In genomic region chr3:164498917-164499316, GRCh38 we compare ENCODE assay signal across 1 cellular context.
TF ChIP-seq lines count a peak whose summit lies in the region.

No MANE protein-coding gene starts in this region.

TF ChIP-seq in HepG2, 621 proteins besides CTCF, POLR2A, EP300 and RAD21 (continued from another document and continues in another):
- TF ChIP-seq, protein P1, sequence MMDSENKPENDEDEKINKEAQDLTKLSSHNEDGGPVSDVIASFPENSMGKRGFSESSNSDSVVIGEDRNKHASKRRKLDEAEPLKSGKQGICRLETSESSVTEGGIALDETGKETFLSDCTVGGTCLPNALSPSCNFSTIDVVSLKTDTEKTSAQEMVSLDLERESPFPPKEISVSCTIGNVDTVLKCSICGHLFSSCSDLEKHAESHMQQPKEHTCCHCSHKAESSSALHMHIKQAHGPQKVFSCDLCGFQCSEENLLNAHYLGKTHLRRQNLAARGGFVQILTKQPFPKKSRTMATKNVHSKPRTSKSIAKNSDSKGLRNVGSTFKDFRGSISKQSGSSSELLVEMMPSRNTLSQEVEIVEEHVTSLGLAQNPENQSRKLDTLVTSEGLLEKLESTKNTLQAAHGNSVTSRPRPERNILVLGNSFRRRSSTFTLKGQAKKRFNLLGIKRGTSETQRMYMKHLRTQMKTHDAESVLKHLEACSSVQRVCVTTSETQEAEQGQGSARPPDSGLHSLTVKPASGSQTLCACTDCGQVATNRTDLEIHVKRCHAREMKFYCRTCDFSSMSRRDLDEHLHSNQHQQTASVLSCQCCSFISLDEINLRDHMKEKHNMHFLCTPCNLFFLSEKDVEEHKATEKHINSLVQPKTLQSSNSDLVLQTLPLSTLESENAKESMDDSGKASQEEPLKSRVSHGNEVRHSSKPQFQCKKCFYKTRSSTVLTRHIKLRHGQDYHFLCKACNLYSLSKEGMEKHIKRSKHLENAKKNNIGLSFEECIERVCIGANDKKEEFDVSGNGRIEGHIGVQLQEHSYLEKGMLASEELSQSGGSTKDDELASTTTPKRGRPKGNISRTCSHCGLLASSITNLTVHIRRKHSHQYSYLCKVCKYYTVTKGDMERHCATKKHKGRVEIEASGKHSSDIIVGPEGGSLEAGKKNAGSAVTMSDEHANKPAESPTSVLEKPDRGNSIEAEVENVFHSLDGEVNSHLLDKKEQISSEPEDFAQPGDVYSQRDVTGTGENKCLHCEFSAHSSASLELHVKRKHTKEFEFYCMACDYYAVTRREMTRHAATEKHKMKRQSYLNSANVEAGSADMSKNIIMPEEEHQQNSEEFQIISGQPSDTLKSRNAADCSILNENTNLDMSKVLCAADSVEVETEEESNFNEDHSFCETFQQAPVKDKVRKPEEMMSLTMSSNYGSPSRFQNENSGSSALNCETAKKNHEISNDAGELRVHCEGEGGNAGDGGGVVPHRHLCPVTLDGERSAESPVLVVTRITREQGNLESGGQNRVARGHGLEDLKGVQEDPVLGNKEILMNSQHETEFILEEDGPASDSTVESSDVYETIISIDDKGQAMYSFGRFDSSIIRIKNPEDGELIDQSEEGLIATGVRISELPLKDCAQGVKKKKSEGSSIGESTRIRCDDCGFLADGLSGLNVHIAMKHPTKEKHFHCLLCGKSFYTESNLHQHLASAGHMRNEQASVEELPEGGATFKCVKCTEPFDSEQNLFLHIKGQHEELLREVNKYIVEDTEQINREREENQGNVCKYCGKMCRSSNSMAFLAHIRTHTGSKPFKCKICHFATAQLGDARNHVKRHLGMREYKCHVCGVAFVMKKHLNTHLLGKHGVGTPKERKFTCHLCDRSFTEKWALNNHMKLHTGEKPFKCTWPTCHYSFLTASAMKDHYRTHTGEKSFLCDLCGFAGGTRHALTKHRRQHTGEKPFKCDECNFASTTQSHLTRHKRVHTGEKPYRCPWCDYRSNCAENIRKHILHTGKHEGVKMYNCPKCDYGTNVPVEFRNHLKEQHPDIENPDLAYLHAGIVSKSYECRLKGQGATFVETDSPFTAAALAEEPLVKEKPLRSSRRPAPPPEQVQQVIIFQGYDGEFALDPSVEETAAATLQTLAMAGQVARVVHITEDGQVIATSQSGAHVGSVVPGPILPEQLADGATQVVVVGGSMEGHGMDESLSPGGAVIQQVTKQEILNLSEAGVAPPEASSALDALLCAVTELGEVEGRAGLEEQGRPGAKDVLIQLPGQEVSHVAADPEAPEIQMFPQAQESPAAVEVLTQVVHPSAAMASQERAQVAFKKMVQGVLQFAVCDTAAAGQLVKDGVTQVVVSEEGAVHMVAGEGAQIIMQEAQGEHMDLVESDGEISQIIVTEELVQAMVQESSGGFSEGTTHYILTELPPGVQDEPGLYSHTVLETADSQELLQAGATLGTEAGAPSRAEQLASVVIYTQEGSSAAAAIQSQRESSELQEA (CRISPR knock-in tag; IDR thresholded peaks at IDR 0.05; ENCODE audit: not compliant biosample characterization): no peak
- no peak for TF ChIP-seq ZNF230 (CRISPR knock-in tag; IDR thresholded peaks at IDR 0.05)
- no peak for TF ChIP-seq POLR2G (IDR thresholded peaks at IDR 0.05; ENCODE audit: low read depth, low read length)
- TF ChIP-seq, protein P2, sequence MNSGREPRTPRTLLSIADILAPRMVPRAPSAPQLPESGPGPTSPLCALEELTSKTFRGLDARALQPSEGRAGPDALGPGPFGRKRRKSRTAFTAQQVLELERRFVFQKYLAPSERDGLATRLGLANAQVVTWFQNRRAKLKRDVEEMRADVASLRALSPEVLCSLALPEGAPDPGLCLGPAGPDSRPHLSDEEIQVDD (CRISPR knock-in tag; IDR thresholded peaks at IDR 0.05; ENCODE audit: borderline replicate concordance): no peak
- TF ChIP-seq EEA1 (CRISPR knock-in tag; IDR thresholded peaks at IDR 0.05; ENCODE audit: borderline replicate concordance): no peak
- TF ChIP-seq, protein P3, sequence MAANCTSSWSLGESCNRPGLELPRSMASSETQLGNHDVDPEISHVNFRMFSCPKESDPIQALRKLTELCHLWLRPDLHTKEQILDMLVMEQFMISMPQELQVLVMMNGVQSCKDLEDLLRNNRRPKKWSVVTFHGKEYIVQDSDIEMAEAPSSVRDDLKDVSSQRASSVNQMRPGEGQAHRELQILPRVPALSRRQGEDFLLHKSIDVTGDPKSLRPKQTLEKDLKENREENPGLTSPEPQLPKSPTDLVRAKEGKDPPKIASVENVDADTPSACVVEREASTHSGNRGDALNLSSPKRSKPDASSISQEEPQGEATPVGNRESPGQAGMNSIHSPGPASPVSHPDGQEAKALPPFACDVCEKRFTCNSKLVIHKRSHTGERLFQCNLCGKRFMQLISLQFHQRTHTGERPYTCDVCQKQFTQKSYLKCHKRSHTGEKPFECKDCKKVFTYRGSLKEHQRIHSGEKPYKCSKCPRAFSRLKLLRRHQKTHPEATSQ (CRISPR knock-in tag; IDR thresholded peaks at IDR 0.05; ENCODE audit: borderline replicate concordance): no peak
- TF ChIP-seq, protein P4, sequence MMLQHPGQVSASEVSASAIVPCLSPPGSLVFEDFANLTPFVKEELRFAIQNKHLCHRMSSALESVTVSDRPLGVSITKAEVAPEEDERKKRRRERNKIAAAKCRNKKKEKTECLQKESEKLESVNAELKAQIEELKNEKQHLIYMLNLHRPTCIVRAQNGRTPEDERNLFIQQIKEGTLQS (CRISPR knock-in tag; IDR thresholded peaks at IDR 0.05): no peak
- TF ChIP-seq FOXA1 (IDR thresholded peaks at IDR 0.05): no peak
- peak; percentile 47 for TF ChIP-seq FOXA1 (CRISPR knock-in tag; IDR thresholded peaks at IDR 0.05)
- TF ChIP-seq, protein P5, sequence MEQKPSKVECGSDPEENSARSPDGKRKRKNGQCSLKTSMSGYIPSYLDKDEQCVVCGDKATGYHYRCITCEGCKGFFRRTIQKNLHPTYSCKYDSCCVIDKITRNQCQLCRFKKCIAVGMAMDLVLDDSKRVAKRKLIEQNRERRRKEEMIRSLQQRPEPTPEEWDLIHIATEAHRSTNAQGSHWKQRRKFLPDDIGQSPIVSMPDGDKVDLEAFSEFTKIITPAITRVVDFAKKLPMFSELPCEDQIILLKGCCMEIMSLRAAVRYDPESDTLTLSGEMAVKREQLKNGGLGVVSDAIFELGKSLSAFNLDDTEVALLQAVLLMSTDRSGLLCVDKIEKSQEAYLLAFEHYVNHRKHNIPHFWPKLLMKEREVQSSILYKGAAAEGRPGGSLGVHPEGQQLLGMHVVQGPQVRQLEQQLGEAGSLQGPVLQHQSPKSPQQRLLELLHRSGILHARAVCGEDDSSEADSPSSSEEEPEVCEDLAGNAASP (CRISPR knock-in tag; IDR thresholded peaks at IDR 0.05; ENCODE audit: borderline replicate concordance): no peak
- no peak for TF ChIP-seq CAMTA2 (CRISPR knock-in tag; IDR thresholded peaks at IDR 0.05; ENCODE audit: borderline replicate concordance)
- TF ChIP-seq GTF2F1 (IDR thresholded peaks at IDR 0.05; ENCODE audit: low read length): no peak
- TF ChIP-seq TGIF2 (CRISPR knock-in tag; IDR thresholded peaks at IDR 0.05): no peak
- no peak for TF ChIP-seq SMC3 (IDR thresholded peaks at IDR 0.05; ENCODE audit: low read length)
- no peak for TF ChIP-seq SYNCRIP (IDR thresholded peaks at IDR 0.05; ENCODE audit: insufficient read depth, low read depth, low read length)
- TF ChIP-seq HMG20A (CRISPR knock-in tag; IDR thresholded peaks at IDR 0.05; ENCODE audit: borderline replicate concordance): peak; percentile 57; the same call in 1 of the 2 replicates
- no peak for TF ChIP-seq RFX3 (CRISPR knock-in tag; IDR thresholded peaks at IDR 0.05)
- no peak for TF ChIP-seq ZSCAN12 (CRISPR knock-in tag; IDR thresholded peaks at IDR 0.05)
- TF ChIP-seq ZNF570 (CRISPR knock-in tag; IDR thresholded peaks at IDR 0.05; ENCODE audit: borderline replicate concordance): no peak
- TF ChIP-seq, protein P6, sequence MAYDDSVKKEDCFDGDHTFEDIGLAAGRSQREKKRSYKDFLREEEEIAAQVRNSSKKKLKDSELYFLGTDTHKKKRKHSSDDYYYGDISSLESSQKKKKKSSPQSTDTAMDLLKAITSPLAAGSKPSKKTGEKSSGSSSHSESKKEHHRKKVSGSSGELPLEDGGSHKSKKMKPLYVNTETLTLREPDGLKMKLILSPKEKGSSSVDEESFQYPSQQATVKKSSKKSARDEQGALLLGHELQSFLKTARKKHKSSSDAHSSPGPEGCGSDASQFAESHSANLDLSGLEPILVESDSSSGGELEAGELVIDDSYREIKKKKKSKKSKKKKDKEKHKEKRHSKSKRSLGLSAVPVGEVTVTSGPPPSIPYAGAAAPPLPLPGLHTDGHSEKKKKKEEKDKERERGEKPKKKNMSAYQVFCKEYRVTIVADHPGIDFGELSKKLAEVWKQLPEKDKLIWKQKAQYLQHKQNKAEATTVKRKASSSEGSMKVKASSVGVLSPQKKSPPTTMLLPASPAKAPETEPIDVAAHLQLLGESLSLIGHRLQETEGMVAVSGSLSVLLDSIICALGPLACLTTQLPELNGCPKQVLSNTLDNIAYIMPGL (CRISPR knock-in tag; IDR thresholded peaks at IDR 0.05; ENCODE audit: borderline replicate concordance in 1 of 2, low read depth in 1 of 2): no peak
- TF ChIP-seq ZNF737 (CRISPR knock-in tag; IDR thresholded peaks at IDR 0.05; ENCODE audit: borderline replicate concordance): no peak
- no peak for TF ChIP-seq ESRRA (CRISPR knock-in tag; IDR thresholded peaks at IDR 0.05; ENCODE audit: low read depth)
- no peak for TF ChIP-seq ZNF660 (CRISPR knock-in tag; IDR thresholded peaks at IDR 0.05; ENCODE audit: borderline replicate concordance, low read depth)
- TF ChIP-seq CBX5 (CRISPR knock-in tag; IDR thresholded peaks at IDR 0.05; ENCODE audit: borderline replicate concordance): no peak
- TF ChIP-seq STAT6 (CRISPR knock-in tag; IDR thresholded peaks at IDR 0.05; ENCODE audit: borderline replicate concordance): no peak
- TF ChIP-seq RFX1 (IDR thresholded peaks at IDR 0.05): no peak
- TF ChIP-seq ZSCAN20 (CRISPR knock-in tag; IDR thresholded peaks at IDR 0.05; ENCODE audit: borderline replicate concordance): no peak
- TF ChIP-seq, protein P7, sequence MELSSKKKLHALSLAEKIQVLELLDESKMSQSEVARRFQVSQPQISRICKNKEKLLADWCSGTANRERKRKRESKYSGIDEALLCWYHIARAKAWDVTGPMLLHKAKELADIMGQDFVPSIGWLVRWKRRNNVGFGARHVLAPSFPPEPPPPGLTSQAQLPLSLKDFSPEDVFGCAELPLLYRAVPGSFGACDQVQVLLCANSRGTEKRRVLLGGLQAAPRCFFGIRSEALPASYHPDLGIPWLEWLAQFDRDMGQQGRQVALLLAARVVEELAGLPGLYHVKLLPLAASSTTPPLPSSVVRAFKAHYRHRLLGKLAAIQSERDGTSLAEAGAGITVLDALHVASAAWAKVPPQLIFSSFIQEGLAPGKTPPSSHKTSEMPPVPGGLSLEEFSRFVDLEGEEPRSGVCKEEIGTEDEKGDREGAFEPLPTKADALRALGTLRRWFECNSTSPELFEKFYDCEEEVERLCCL (CRISPR knock-in tag; IDR thresholded peaks at IDR 0.05; ENCODE audit: borderline replicate concordance): no peak
- TF ChIP-seq ZMYM4 (CRISPR knock-in tag; IDR thresholded peaks at IDR 0.05): no peak
- TF ChIP-seq ZBTB1 (CRISPR knock-in tag; IDR thresholded peaks at IDR 0.05; ENCODE audit: borderline replicate concordance): no peak
- TF ChIP-seq ETV5 (CRISPR knock-in tag; IDR thresholded peaks at IDR 0.05; ENCODE audit: borderline replicate concordance): no peak
- TF ChIP-seq, protein P8, sequence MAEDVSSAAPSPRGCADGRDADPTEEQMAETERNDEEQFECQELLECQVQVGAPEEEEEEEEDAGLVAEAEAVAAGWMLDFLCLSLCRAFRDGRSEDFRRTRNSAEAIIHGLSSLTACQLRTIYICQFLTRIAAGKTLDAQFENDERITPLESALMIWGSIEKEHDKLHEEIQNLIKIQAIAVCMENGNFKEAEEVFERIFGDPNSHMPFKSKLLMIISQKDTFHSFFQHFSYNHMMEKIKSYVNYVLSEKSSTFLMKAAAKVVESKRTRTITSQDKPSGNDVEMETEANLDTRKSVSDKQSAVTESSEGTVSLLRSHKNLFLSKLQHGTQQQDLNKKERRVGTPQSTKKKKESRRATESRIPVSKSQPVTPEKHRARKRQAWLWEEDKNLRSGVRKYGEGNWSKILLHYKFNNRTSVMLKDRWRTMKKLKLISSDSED (CRISPR knock-in tag; IDR thresholded peaks at IDR 0.05): no peak
- TF ChIP-seq, protein P9, sequence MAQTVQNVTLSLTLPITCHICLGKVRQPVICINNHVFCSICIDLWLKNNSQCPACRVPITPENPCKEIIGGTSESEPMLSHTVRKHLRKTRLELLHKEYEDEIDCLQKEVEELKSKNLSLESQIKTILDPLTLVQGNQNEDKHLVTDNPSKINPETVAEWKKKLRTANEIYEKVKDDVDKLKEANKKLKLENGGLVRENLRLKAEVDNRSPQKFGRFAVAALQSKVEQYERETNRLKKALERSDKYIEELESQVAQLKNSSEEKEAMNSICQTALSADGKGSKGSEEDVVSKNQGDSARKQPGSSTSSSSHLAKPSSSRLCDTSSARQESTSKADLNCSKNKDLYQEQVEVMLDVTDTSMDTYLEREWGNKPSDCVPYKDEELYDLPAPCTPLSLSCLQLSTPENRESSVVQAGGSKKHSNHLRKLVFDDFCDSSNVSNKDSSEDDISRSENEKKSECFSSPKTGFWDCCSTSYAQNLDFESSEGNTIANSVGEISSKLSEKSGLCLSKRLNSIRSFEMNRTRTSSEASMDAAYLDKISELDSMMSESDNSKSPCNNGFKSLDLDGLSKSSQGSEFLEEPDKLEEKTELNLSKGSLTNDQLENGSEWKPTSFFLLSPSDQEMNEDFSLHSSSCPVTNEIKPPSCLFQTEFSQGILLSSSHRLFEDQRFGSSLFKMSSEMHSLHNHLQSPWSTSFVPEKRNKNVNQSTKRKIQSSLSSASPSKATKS (CRISPR knock-in tag; IDR thresholded peaks at IDR 0.05): no peak
- no peak for TF ChIP-seq TCF7 (IDR thresholded peaks at IDR 0.05; ENCODE audit: low read depth)
- TF ChIP-seq MEIS2 (CRISPR knock-in tag; IDR thresholded peaks at IDR 0.05): no peak
- TF ChIP-seq, protein P10, sequence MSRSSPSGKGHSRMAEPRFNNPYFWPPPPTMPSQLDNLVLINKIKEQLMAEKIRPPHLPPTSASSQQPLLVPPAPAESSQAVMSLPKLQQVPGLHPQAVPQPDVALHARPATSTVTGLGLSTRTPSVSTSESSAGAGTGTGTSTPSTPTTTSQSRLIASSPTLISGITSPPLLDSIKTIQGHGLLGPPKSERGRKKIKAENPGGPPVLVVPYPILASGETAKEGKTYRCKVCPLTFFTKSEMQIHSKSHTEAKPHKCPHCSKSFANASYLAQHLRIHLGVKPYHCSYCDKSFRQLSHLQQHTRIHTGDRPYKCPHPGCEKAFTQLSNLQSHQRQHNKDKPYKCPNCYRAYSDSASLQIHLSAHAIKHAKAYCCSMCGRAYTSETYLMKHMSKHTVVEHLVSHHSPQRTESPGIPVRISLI (CRISPR knock-in tag; IDR thresholded peaks at IDR 0.05; ENCODE audit: borderline replicate concordance): peak; percentile 91
- no peak for TF ChIP-seq KDM3A (CRISPR knock-in tag; IDR thresholded peaks at IDR 0.05; ENCODE audit: low read depth)
